ENCODE assay signal across 13 cellular contexts in genomic region chr7:37410305-37411209, GRCh38. TPM values are rescaled to one million over a fixed set of nuclear protein-coding genes. Genes with fewer than 3 reads are reported as not detected.
DNase-seq lines count a peak whose midpoint lies in the region; ATAC-seq, FAIRE-seq and TF ChIP-seq lines count a peak whose summit lies in the region.
"Had no signal": no experiment of that assay in that cellular context is flagged by ENCODE, and none has a peak within 500 bp of the region (broad histone marks: within the 10 kb centered on the region; RNA-seq: fewer than 3 reads in every experiment).

No MANE protein-coding gene starts in this region.

- peaks cover 33% of the 10 kb centered on the region for H3K36me3 Mint-ChIP-seq in dendritic cell treated with granulocyte-macrophage colony-stimulating factor and Interleukin-4, amounts not matched to agents 40 ng/mL and 50 ng/mL, for 4 days (ENCODE audit: low read depth)

- no peak overlapping the region for H3K4me3 Mint-ChIP-seq in dendritic cell treated with granulocyte-macrophage colony-stimulating factor and Interleukin-4, amounts not matched to agents 40 ng/mL and 50 ng/mL, for 4 days

- CTCF ChIA-PET in HepG2 (lab: Yijun Ruan, JAX; ENCODE audit: low intra/inter-chr PET ratio, low total read pairs), result no interaction called here

- no peak for ATAC-seq in HepG2
- no peak for ATAC-seq in gastroesophageal sphincter
- ATAC-seq: gastrocnemius medialis had no signal

- TF ChIP-seq POLR2A in HepG2 (IDR thresholded peaks at IDR 0.05; ENCODE audit: insufficient read depth in 1 of 2, low read depth in 2 of 2, low read length in 2 of 2) (no peak), transverse colon (IDR thresholded peaks at IDR 0.05) (no peak), gastroesophageal sphincter (IDR thresholded peaks at IDR 0.05) (no peak)

- no peaks in the 10 kb centered on the region for H3K36me3 ChIP-seq in liver (ENCODE audit: control insufficient read depth in 4 of 4, insufficient read depth in 3 of 4, low read depth in 1 of 4, low read length in 3 of 4)
- H3K36me3 ChIP-seq in HepG2 (replicated peaks in 1 of 2; ENCODE audit: control insufficient read depth in 1 of 2, insufficient read depth in 2 of 2, low read length in 2 of 2), result no peaks in the 10 kb centered on the region
- H3K36me3 ChIP-seq in OCI-LY3 (replicated peaks; ENCODE audit: low read depth, low read length), result no peaks in the 10 kb centered on the region
- no peaks in the 10 kb centered on the region for H3K36me3 ChIP-seq in transverse colon
- no peaks in the 10 kb centered on the region for H3K36me3 ChIP-seq in gastroesophageal sphincter
- H3K36me3 ChIP-seq: gastrocnemius medialis, SJSA1 had no signal

- H3K79me2 ChIP-seq in HepG2 (ENCODE audit: insufficient read depth, low read length) (no peaks in the 10 kb centered on the region), OCI-LY3 (ENCODE audit: low read length) (no peaks in the 10 kb centered on the region)

- H3K4me1 Mint-ChIP-seq in dendritic cell treated with granulocyte-macrophage colony-stimulating factor and Interleukin-4, amounts not matched to agents 40 ng/mL and 50 ng/mL, for 4 days (ENCODE audit: low read depth), result peaks cover 69% of the 10 kb centered on the region

- TF ChIP-seq RAD21 in liver (IDR thresholded peaks at IDR 0.05) (no peak), HepG2 (CRISPR knock-in tag; IDR thresholded peaks at IDR 0.05) (no peak)

- DNase-seq in HepG2 (ENCODE audit: low spot score) (no peak), transverse colon (no peak), NCI-H1930 (lab: John Stamatoyannopoulos, UW) (no peak), COR-L47 (lab: John Stamatoyannopoulos, UW) (no peak)
- DNase-seq: anterior cingulate cortex, gastrocnemius medialis, NCI-H524 treated with DMSO at 0.1 percent for 48 hours had no signal

- BruUV-seq in HepG2 (replicated peaks; lab: Mats Ljungman, UMichigan), result no TSS peak

- TF ChIP-seq EP300 in HepG2 (IDR thresholded peaks at IDR 0.05; ENCODE audit: low read depth in 2 of 2, low read length in 2 of 2), result no peak
- no peak for TF ChIP-seq EP300 in HepG2 (CRISPR knock-in tag; IDR thresholded peaks at IDR 0.05; ENCODE audit: borderline replicate concordance)
- TF ChIP-seq EP300 in transverse colon (IDR thresholded peaks at IDR 0.05; ENCODE audit: low read depth), result no peak
- TF ChIP-seq EP300 in gastroesophageal sphincter (IDR thresholded peaks at IDR 0.05), result no peak

- H3K4me3 ChIP-seq in liver (ENCODE audit: low read depth in 1 of 3, low read length in 3 of 3) (no peak overlapping the region), HepG2 (replicated peaks in 1 of 3; ENCODE audit: insufficient read depth in 1 of 3, low read depth in 2 of 3, low read length in 3 of 3) (no peak overlapping the region), OCI-LY3 (ENCODE audit: low read length) (no peak overlapping the region), transverse colon (no peak overlapping the region), gastroesophageal sphincter (no peak overlapping the region)
- H3K4me3 ChIP-seq: gastrocnemius medialis, SJSA1 had no signal

- H3K9me3 ChIP-seq in liver (ENCODE audit: control insufficient read depth in 4 of 4, low read length in 3 of 4) (no peaks in the 10 kb centered on the region), HepG2 (ENCODE audit: low read length) (no peaks in the 10 kb centered on the region), OCI-LY3 (ENCODE audit: insufficient read depth, low read length) (no peaks in the 10 kb centered on the region), transverse colon (no peaks in the 10 kb centered on the region), gastroesophageal sphincter (peaks cover 0 to 7% (median 0%) of the 10 kb centered on the region in 3 donors)
- H3K9me3 ChIP-seq: gastrocnemius medialis, SJSA1 had no signal

- H2AFZ ChIP-seq in HepG2 (ENCODE audit: low read length), result no peak overlapping the region
- H2AFZ ChIP-seq in OCI-LY3 (ENCODE audit: low read depth, low read length), result no peak overlapping the region

- H3K9ac ChIP-seq in liver (ENCODE audit: low read depth in 1 of 2, low read length in 2 of 2), result no peak overlapping the region
- no peak overlapping the region for H3K9ac ChIP-seq in HepG2 (ENCODE audit: insufficient read depth, low read depth, low read length)
- no peak overlapping the region for H3K9ac ChIP-seq in OCI-LY3 (ENCODE audit: low read length)

- H3K9me3 Mint-ChIP-seq in dendritic cell treated with granulocyte-macrophage colony-stimulating factor and Interleukin-4, amounts not matched to agents 40 ng/mL and 50 ng/mL, for 4 days, result peaks cover 9% of the 10 kb centered on the region

- H4K20me1 ChIP-seq in HepG2 (ENCODE audit: insufficient read depth, low read length), result no peaks in the 10 kb centered on the region
- H4K20me1 ChIP-seq in OCI-LY3 (ENCODE audit: insufficient read depth, low read length), result no peaks in the 10 kb centered on the region

- H3K27ac ChIP-seq in liver (ENCODE audit: low read depth in 1 of 2, low read length in 2 of 2) (peak overlapping the region; percentile 18 to 57), HepG2 (ENCODE audit: extremely low read length, insufficient read depth, low read length) (no peak overlapping the region), OCI-LY3 (ENCODE audit: low read length) (peak overlapping the region; percentile 5; the same call in 1 of the 2 replicates), transverse colon (peak overlapping the region in 3 of 4 donors; percentile 3 to 14 (median 6)), gastroesophageal sphincter (no peak overlapping the region)
- H3K27ac ChIP-seq: C4-2B, gastrocnemius medialis, SJSA1 had no signal

- intact Hi-C loops in HepG2 (cut with micrococcal nuclease; ENCODE audit: unreplicated experiment) (no loop called here), transverse colon (cut with DNase I; ENCODE audit: low total_unique reads) (no loop called here)
- intact Hi-C loops in dendritic cell treated with granulocyte-macrophage colony-stimulating factor and Interleukin-4, amounts not matched to agents 40 ng/mL and 50 ng/mL, for 4 days (cut with micrococcal nuclease), result loop anchor here (2.0 to 5.0 kb wide), 2 partner anchors 18 to 37 kb away; partner anchors contain the start of gene ELMO1

- peak overlapping the region; percentile 84 for H3K27ac Mint-ChIP-seq in dendritic cell treated with granulocyte-macrophage colony-stimulating factor and Interleukin-4, amounts not matched to agents 40 ng/mL and 50 ng/mL, for 4 days

- H3K4me2 ChIP-seq in HepG2 (ENCODE audit: low read depth, low read length) (no peak overlapping the region), OCI-LY3 (ENCODE audit: low read length) (peak overlapping the region; percentile 37)

- WGBS in liver, result 50% methylated on average over 1 of the region's 1 CpG
- WGBS in HepG2 (ENCODE audit: low lambda C conversion rate), result 13% methylated on average over 1 of the region's 1 CpG
- 6% methylated on average over 1 of the region's 1 CpG; no CpG with 5 or more reads in 1 of the 2 donors for WGBS in transverse colon (ENCODE audit: low coverage in 1 of 2), 2 donors
- 44 to 71% methylated on average over 1 of the region's 1 CpG for WGBS in gastroesophageal sphincter (ENCODE audit: low coverage in 1 of 2), 2 donors

- POLR2A ChIA-PET in HepG2 (lab: Yijun Ruan, JAX), result no interaction called here

- in situ Hi-C loops in HepG2 (cut with HindIII; ENCODE audit: extremely low pct_ligation_motif_present, low pct_unique_long_range_greater_than_20kb) (no loop called here), transverse colon (cut with MboI; ENCODE audit: low pct_ligation_motif_present in 1 of 4, low pct_unique_long_range_greater_than_20kb in 1 of 4, low sequenced_read_pairs in 3 of 4) (no loop called here)

- H3K27me3 ChIP-seq in liver (ENCODE audit: control insufficient read depth in 4 of 4, insufficient read depth in 4 of 4, low read length in 3 of 4) (no peaks in the 10 kb centered on the region), HepG2 (ENCODE audit: control insufficient read depth in 1 of 2, insufficient read depth in 2 of 2, low read length in 2 of 2) (no peaks in the 10 kb centered on the region), OCI-LY3 (ENCODE audit: low read depth, low read length) (no peaks in the 10 kb centered on the region), transverse colon (no peaks in the 10 kb centered on the region), gastroesophageal sphincter (no peaks in the 10 kb centered on the region)
- H3K27me3 ChIP-seq: gastrocnemius medialis, SJSA1 had no signal

- peaks cover 5 to 63% (median 38%) of the 10 kb centered on the region in 4 donors for H3K4me1 ChIP-seq in liver (ENCODE audit: control insufficient read depth in 4 of 4, insufficient read depth in 4 of 4, low read length in 3 of 4)
- H3K4me1 ChIP-seq in HepG2 (ENCODE audit: insufficient read depth, low read length), result peaks cover 27% of the 10 kb centered on the region
- H3K4me1 ChIP-seq in OCI-LY3 (ENCODE audit: low read length), result peaks cover 40% of the 10 kb centered on the region
- H3K4me1 ChIP-seq in transverse colon, result peaks cover 0 to 32% (median 0%) of the 10 kb centered on the region in 4 donors
- H3K4me1 ChIP-seq in gastroesophageal sphincter, result peaks cover 0 to 12% (median 0%) of the 10 kb centered on the region in 3 donors
- H3K4me1 ChIP-seq: gastrocnemius medialis, SJSA1 had no signal

- TF ChIP-seq CTCF in liver (IDR thresholded peaks at IDR 0.05; ENCODE audit: low read depth, low read length, missing input control), result no peak
- no peak for TF ChIP-seq CTCF in HepG2 (CRISPR knock-in tag; IDR thresholded peaks at IDR 0.05)
- no peak for TF ChIP-seq CTCF in OCI-LY3 (IDR thresholded peaks at IDR 0.05; ENCODE audit: low read depth, low read length)
- TF ChIP-seq CTCF in transverse colon (IDR thresholded peaks at IDR 0.05), result no peak
- TF ChIP-seq CTCF in gastroesophageal sphincter (IDR thresholded peaks at IDR 0.05), result no peak

- H3K27me3 Mint-ChIP-seq in dendritic cell treated with granulocyte-macrophage colony-stimulating factor and Interleukin-4, amounts not matched to agents 40 ng/mL and 50 ng/mL, for 4 days, result no peaks in the 10 kb centered on the region

- no peak for FAIRE-seq in HepG2 (lab: Jason Lieb, UNC)

RNA-seq across cellular contexts. Expression of gene ELMO1, which starts 38.1 kb away (rescaled TPM):
- total RNA-seq in liver, result 10 to 100 TPM; 17.1 to 51.5 TPM
- 10 to 100 TPM in 1 of 2 donors, 1 to 10 TPM in 1; 6.7 to 12.5 TPM for polyA plus RNA-seq in liver
- 0.11 TPM in 1 of 2 replicates, not detected in the other for total RNA-seq in HepG2 (2016; rRNA removed; fragmentation: Illumina TruSeq; extraction: Trizol)
- total RNA-seq in HepG2 (2016; cell fraction: cytosol; rRNA removed; fragmentation: Illumina TruSeq; extraction: Trizol; ENCODE audit: low read depth), result 0.44 TPM in 1 of 2 replicates, not detected in the other
- total RNA-seq in HepG2 (2016; cell fraction: insoluble cytoplasmic fraction; rRNA removed; fragmentation: Illumina TruSeq; extraction: Trizol), result 0.25 and 0.32 TPM in 2 replicates
- total RNA-seq in HepG2 (2016; cell fraction: membrane; rRNA removed; fragmentation: Illumina TruSeq; extraction: Trizol), result 0.10 and 0.25 TPM in 2 replicates
- total RNA-seq in HepG2 (2016; cell fraction: nucleus; rRNA removed; fragmentation: Illumina TruSeq; extraction: Trizol), result 0.19 TPM in 1 of 2 replicates, not detected in the other
- 0.14 and 0.17 TPM in 2 replicates for polyA plus RNA-seq in HepG2 (2011; rRNA removed)
- 0.05 TPM in 1 of 2 replicates, not detected in the other for polyA plus RNA-seq in HepG2 (2011; cell fraction: cytosol; rRNA removed)
- 0.31 TPM in 1 of 2 replicates, not detected in the other for polyA plus RNA-seq in HepG2 (2011; cell fraction: nucleus; rRNA removed)
- polyA plus RNA-seq in HepG2 (2012), result 0.21 and 0.66 TPM in 2 replicates
- polyA plus RNA-seq in HepG2 (2016; cell fraction: cytosol; fragmentation: Illumina TruSeq; extraction: Trizol; ENCODE audit: low read depth), result 0.10 TPM in 1 of 2 replicates, not detected in the other
- 0.37 and 0.74 TPM in 2 replicates for polyA plus RNA-seq in HepG2 (2016; cell fraction: insoluble cytoplasmic fraction; fragmentation: Illumina TruSeq; extraction: Trizol; ENCODE audit: low read depth)
- polyA plus RNA-seq in HepG2 (2016; cell fraction: membrane; fragmentation: Illumina TruSeq; extraction: Trizol; ENCODE audit: low read depth), result 0.29 and 0.41 TPM in 2 replicates
- polyA plus RNA-seq in HepG2 (2016; cell fraction: nucleus; fragmentation: Illumina TruSeq; extraction: Trizol; ENCODE audit: insufficient read depth, low read depth), result 0.31 and 0.61 TPM in 2 replicates
- 0.05 and 1.2 TPM in 2 replicates for polyA minus RNA-seq in HepG2 (2011; rRNA and poly(A)+ RNA removed; ENCODE audit: low replicate concordance)
- not detected in 2 replicates for polyA minus RNA-seq in HepG2 (2011; cell fraction: cytosol; rRNA and poly(A)+ RNA removed)
- 0.37 and 1.3 TPM in 2 replicates for polyA minus RNA-seq in HepG2 (2011; cell fraction: nucleus; rRNA and poly(A)+ RNA removed)
- total RNA-seq in transverse colon, result 100 to 1,000 TPM in 1 of 4 donors, 10 to 100 TPM in 3; 24.6 to 120 (median 71.9) TPM
- 10 to 100 TPM; 22.1 to 54.0 (median 42.7) TPM for total RNA-seq in gastroesophageal sphincter
- total RNA-seq: SJSA1 had no signal

Comparison
In these comparisons a context has a peak if more than half of its experiments do, and no peak if none do; other contexts are left out.
1. H3K27ac ChIP-seq: peak in liver (2 of 2), OCI-LY3 (single experiment) and transverse colon (3 of 4); none in HepG2 (single experiment) and gastroesophageal sphincter (0 of 4).
2. RNA of gene ELMO1, which starts 38.1 kb away (total RNA-seq): 24.6 to 120 TPM in transverse colon, 17.1 to 51.5 TPM in liver and 22.1 to 54.0 TPM in gastroesophageal sphincter; 0.10 to 0.44 TPM in HepG2; every median in the first group is over 10 times any median in the second.